In genomic region chr1:196312739-196313138, GRCh38 we compare ENCODE assay signal across 32 cellular contexts.
"Had no signal": no experiment of that assay in that cellular context is flagged by ENCODE, and none has a peak within 500 bp of the region (broad histone marks: within the 10 kb centered on the region; RNA-seq: fewer than 3 reads in every experiment).

No MANE protein-coding gene starts in this region.

- H3K36me3 Mint-ChIP-seq: activated CD8-positive, alpha-beta memory T cell treated with anti-CD3 and anti-CD28 coated beads, Interleukin-2, amount 10 ng/mL, durations not matched to agents 7 days and 5 days; activated naive CD8-positive, alpha-beta T cell had no signal

- H3K4me3 ChIP-seq: coronary artery, dorsolateral prefrontal cortex, heart left ventricle had no signal

- H3K4me1 ChIP-seq: heart left ventricle had no signal

- H3K27me3 Mint-ChIP-seq: activated B cell treated with CpG ODN at 0.5 μM for 24 hours; activated CD8-positive, alpha-beta memory T cell treated with anti-CD3 and anti-CD28 coated beads, Interleukin-2, amount 10 ng/mL, durations not matched to agents 7 days and 5 days; activated naive CD8-positive, alpha-beta T cell; central memory CD8-positive, alpha-beta T cell; dendritic cell treated with granulocyte-macrophage colony-stimulating factor and Interleukin-4, amounts not matched to agents 40 ng/mL and 50 ng/mL, for 4 days had no signal

- FAIRE-seq: astrocyte, bronchial epithelial cell, frontal cortex had no signal

- H3K9me3 Mint-ChIP-seq: activated B cell treated with CpG ODN at 0.5 μM for 24 hours; dendritic cell treated with granulocyte-macrophage colony-stimulating factor and Interleukin-4, amounts not matched to agents 40 ng/mL and 50 ng/mL, for 4 days; endodermal cell had no signal

- H3K4me1 Mint-ChIP-seq: activated B cell treated with CpG ODN at 0.5 μM for 24 hours; activated CD8-positive, alpha-beta memory T cell treated with anti-CD3 and anti-CD28 coated beads, Interleukin-2, amount 10 ng/mL, durations not matched to agents 7 days and 5 days; central memory CD8-positive, alpha-beta T cell had no signal

- H3K36me3 ChIP-seq: brain microvascular endothelial cell had no signal

- H3K27ac ChIP-seq: brain microvascular endothelial cell, coronary artery, dorsolateral prefrontal cortex, heart left ventricle, VCaP had no signal

- H3K27ac Mint-ChIP-seq: activated B cell treated with CpG ODN at 0.5 μM for 24 hours; activated CD8-positive, alpha-beta memory T cell treated with anti-CD3 and anti-CD28 coated beads, Interleukin-2, amount 10 ng/mL, durations not matched to agents 7 days and 5 days; activated CD8-positive, alpha-beta T cell treated with anti-CD3 and anti-CD28 coated beads, Interleukin-2, amount 10 ng/mL, durations not matched to agents 7 days and 5 days; activated naive CD8-positive, alpha-beta T cell; activated T-cell treated with anti-CD3 and anti-CD28 coated beads, Interleukin-2, amount 50 U/mL, for 72 hours; dendritic cell treated with granulocyte-macrophage colony-stimulating factor and Interleukin-4, amounts not matched to agents 40 ng/mL and 50 ng/mL, for 4 days; endodermal cell had no signal

- DNase-seq: activated B cell treated with CpG ODN at 0.5 μM for 24 hours; activated CD4-positive, alpha-beta T cell treated with anti-CD3 and anti-CD28 coated beads for 48 hours; activated CD4-positive, alpha-beta T cell treated with anti-CD3 and anti-CD28 coated beads, Interleukin-2, amount 50 U/mL, for 1 hour; activated CD4-positive, alpha-beta T cell treated with anti-CD3 and anti-CD28 coated beads, Interleukin-2, amount 50 U/mL, for 48 hours; activated CD8-positive, alpha-beta memory T cell treated with anti-CD3 and anti-CD28 coated beads, Interleukin-2, amount 10 ng/mL, durations not matched to agents 7 days and 5 days; activated CD8-positive, alpha-beta memory T cell treated with anti-CD3 and anti-CD28 coated beads, Interleukin-2, amount 50 U/mL, for 4 hours; activated CD8-positive, alpha-beta T cell treated with anti-CD3 and anti-CD28 coated beads, Interleukin-2, amount 10 ng/mL, durations not matched to agents 7 days and 5 days; activated gamma-delta T cell; activated naive CD4-positive, alpha-beta T cell; activated naive CD4-positive, alpha-beta T cell treated with anti-CD3 and anti-CD28 coated beads, Interleukin-2, amount 50 U/mL, for 16 hours; activated T-cell treated with anti-CD3 and anti-CD28 coated beads, Interleukin-2, amount 50 U/mL, for 1 hour; activated T-cell treated with anti-CD3 and anti-CD28 coated beads, Interleukin-2, amount 50 U/mL, for 72 hours; amniotic stem cell; anterior cingulate cortex; brain microvascular endothelial cell; dorsolateral prefrontal cortex; effector memory CD4-positive, alpha-beta T cell; endodermal cell; foreskin fibroblast; glutamatergic neuron; heart left ventricle; T-helper 2 cell had no signal

- H3K27me3 ChIP-seq: brain microvascular endothelial cell, dorsolateral prefrontal cortex, heart left ventricle had no signal

- ATAC-seq: activated CD4-positive, CD25-positive, alpha-beta regulatory T cell treated with anti-CD3 and anti-CD28 coated beads, Interleukin-2, amount 50 U/mL, for 24 hours; activated CD8-positive, alpha-beta memory T cell treated with anti-CD3 and anti-CD28 coated beads, Interleukin-2, amount 10 ng/mL, durations not matched to agents 7 days and 5 days; activated CD8-positive, alpha-beta T cell treated with anti-CD3 and anti-CD28 coated beads, Interleukin-2, amount 10 ng/mL, durations not matched to agents 7 days and 5 days; activated T-cell treated with anti-CD3 and anti-CD28 coated beads, Interleukin-2, amount 50 U/mL, for 72 hours; esophagus mucosa; heart left ventricle had no signal

- H3K4me3 Mint-ChIP-seq: activated B cell treated with CpG ODN at 0.5 μM for 24 hours; activated CD8-positive, alpha-beta memory T cell treated with anti-CD3 and anti-CD28 coated beads, Interleukin-2, amount 10 ng/mL, durations not matched to agents 7 days and 5 days; activated CD8-positive, alpha-beta T cell treated with anti-CD3 and anti-CD28 coated beads, Interleukin-2, amount 10 ng/mL, durations not matched to agents 7 days and 5 days; activated naive CD8-positive, alpha-beta T cell; activated T-cell treated with anti-CD3 and anti-CD28 coated beads, Interleukin-2, amount 50 U/mL, for 72 hours; central memory CD8-positive, alpha-beta T cell; dendritic cell treated with granulocyte-macrophage colony-stimulating factor and Interleukin-4, amounts not matched to agents 40 ng/mL and 50 ng/mL, for 4 days; endodermal cell had no signal

- H3K9me3 ChIP-seq: heart left ventricle had no signal
